Comparison of ENCODE assay signal across 27 cellular contexts in genomic region chr13:31278874-31279273, GRCh38.
"Had no signal": no experiment of that assay in that cellular context is flagged by ENCODE, and none has a peak within 500 bp of the region (broad histone marks: within the 10 kb centered on the region; RNA-seq: fewer than 3 reads in every experiment).

No MANE protein-coding gene starts in this region.

- H3K9me3 ChIP-seq: gastrocnemius medialis, ovary, thyroid gland, vagina had no signal

- H3K36me3 ChIP-seq: ovary, thyroid gland had no signal

- DNase-seq: dermis blood vessel endothelial cell; effector memory CD4-positive, alpha-beta T cell; erythroblast; esophagus squamous epithelium; foreskin fibroblast; gastrocnemius medialis; head of caudate nucleus; hippocampal formation; left cardiac atrium; left lung; lower lobe of right lung; natural killer cell; occipital lobe; ovary; retina; stimulated activated CD4-positive, alpha-beta T cell treated with anti-CD3 and anti-CD28 coated beads, Interleukin-12 subunit alpha, Interleukin-12 subunit beta, amount 100 ng/mL, for 4 hours; stimulated activated CD4-positive, alpha-beta T cell treated with anti-CD3 and anti-CD28 coated beads, Interleukin-1b, Interleukin-23, amount 100 ng/mL, for 48 hours; stimulated activated CD4-positive, alpha-beta T cell treated with anti-CD3 and anti-CD28 coated beads, Interleukin-4, amount 100 ng/mL, for 1 hour; stimulated activated CD8-positive, alpha-beta memory T cell treated with anti-CD3 and anti-CD28 coated beads, Interleukin-4, amount 100 ng/mL, for 48 hours; stimulated activated naive CD4-positive, alpha-beta T cell treated with Interleukin-2 at 50 U/mL for 16 hours; stomach; thyroid gland; trophoblast cell had no signal

- H3K4me3 ChIP-seq: coronary artery, esophagus squamous epithelium, gastrocnemius medialis, left lung, lower lobe of right lung, ovary, smooth muscle cell, stomach, thyroid gland, vagina had no signal

- H3K27me3 ChIP-seq: esophagus squamous epithelium, gastrocnemius medialis, left lung, ovary, stomach, thyroid gland, vagina had no signal

- H3K4me1 ChIP-seq: esophagus squamous epithelium, gastrocnemius medialis, left lung, lower lobe of right lung, stomach, thyroid gland, vagina had no signal

- ATAC-seq: gastrocnemius medialis, left lung, lower lobe of right lung, natural killer cell, sciatic nerve had no signal

- H3K27ac ChIP-seq: coronary artery, esophagus squamous epithelium, gastrocnemius medialis, left lung, lower lobe of right lung, stomach, thyroid gland, vagina had no signal
